ENCODE assay signal across 8 cellular contexts in the genomic region with DNA sequence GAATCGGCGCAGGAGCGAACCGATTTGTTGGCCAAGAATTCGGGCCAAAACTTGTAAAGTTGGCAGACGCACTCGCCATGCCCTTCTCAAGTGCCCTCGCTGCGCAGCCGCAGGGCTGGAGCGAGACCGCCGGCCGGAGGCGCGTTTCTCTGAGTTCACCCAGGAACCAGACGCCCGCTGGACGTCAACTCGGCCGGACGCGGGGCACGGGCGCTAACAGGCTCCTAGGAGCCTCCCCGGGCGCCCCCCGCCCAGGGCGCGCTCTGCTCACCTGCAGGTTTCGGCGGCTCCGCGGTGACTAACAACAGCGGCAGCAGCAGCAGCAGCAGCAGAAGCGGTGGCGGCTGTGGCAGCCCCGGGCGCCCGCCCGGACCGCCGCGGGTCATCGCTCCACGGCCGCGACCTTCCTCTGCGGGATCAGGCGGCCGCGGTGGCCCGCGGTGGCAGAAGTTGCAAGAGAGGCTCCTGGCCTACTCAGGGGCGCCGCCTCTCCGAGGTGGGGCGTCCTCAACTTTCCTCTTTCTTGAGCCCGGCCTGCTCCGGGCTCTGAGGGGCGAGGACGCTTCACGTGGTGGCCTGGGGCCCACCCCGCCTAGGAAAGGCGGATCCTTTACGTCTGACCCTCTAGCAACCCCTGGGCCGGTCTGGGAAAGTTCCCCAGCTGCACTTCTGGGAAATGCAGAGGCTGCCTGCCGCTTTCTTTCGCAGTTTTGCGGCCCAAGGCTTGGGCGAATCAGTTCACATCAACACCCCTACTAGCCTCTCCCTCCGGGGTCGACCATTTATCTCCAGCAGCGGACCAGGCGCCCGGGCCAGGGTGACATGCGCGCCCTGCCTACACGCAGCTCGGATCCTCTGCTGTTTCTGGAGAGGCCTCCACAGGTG. TPM values are rescaled to one million over a fixed set of nuclear protein-coding genes. Genes with fewer than 3 reads are reported as not detected.
A peak's percentile ranks its signal among the peaks of the same experiment; 100 is the strongest.
DNase-seq lines count a peak whose midpoint lies in the region; ATAC-seq and TF ChIP-seq lines count a peak whose summit lies in the region.

A gene with protein sequence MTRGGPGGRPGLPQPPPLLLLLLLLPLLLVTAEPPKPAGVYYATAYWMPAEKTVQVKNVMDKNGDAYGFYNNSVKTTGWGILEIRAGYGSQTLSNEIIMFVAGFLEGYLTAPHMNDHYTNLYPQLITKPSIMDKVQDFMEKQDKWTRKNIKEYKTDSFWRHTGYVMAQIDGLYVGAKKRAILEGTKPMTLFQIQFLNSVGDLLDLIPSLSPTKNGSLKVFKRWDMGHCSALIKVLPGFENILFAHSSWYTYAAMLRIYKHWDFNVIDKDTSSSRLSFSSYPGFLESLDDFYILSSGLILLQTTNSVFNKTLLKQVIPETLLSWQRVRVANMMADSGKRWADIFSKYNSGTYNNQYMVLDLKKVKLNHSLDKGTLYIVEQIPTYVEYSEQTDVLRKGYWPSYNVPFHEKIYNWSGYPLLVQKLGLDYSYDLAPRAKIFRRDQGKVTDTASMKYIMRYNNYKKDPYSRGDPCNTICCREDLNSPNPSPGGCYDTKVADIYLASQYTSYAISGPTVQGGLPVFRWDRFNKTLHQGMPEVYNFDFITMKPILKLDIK (minus strand): TSS at position 573 of the 885 bp plus-strand sequence. CDS start 187 bp downstream, at position 386.

- TF ChIP-seq RAD21 in SK-N-SH (IDR thresholded peaks at IDR 0.05; ENCODE audit: low read length): no peak

- H3K9ac ChIP-seq in ES-I3 (ENCODE audit: low read depth, low read length) (peak within 1 kb of the TSS; percentile 63), SK-N-SH (no peak within 1 kb of the TSS), fibroblast of lung (ENCODE audit: insufficient read depth, low read length) (no peak within 1 kb of the TSS), mucosa of stomach (ENCODE audit: low read length) (peak within 1 kb of the TSS; percentile 81)

- CTCF ChIA-PET in SK-N-SH (lab: Yijun Ruan, JAX): no interaction called here

- no peak for TF ChIP-seq EP300 in SK-N-SH (IDR thresholded peaks at IDR 0.05; ENCODE audit: borderline replicate concordance in 1 of 2, low read depth in 1 of 2, low read length in 1 of 2)
- TF ChIP-seq EP300 in transverse colon (IDR thresholded peaks at IDR 0.05; ENCODE audit: low read depth): no peak

- H3K79me2 ChIP-seq in SK-N-SH (ENCODE audit: insufficient read depth): no peaks in the 10 kb centered on the region
- no peaks in the 10 kb centered on the region for H3K79me2 ChIP-seq in fibroblast of lung (ENCODE audit: control insufficient read depth, insufficient read depth, low read length)

- in situ Hi-C loops in transverse colon (cut with MboI; ENCODE audit: low pct_ligation_motif_present in 1 of 4, low pct_unique_long_range_greater_than_20kb in 1 of 4, low sequenced_read_pairs in 3 of 4): no loop called here

- WGBS in SK-N-SH (ENCODE audit: low lambda C conversion rate): 62% methylated on average over 16 of the region's 80 CpGs
- WGBS in transverse colon (ENCODE audit: low coverage in 1 of 2), 2 donors: 9% methylated on average over 71 of the region's 80 CpGs; no CpG with 5 or more reads in 1 of the 2 donors

- H3K4me1 ChIP-seq in ES-I3 (ENCODE audit: insufficient read depth, low read length): 0 out of 2 replicates have a peak, but pooled peaks cover 4% of the 10 kb centered on the region
- H3K4me1 ChIP-seq in SK-N-SH (ENCODE audit: control insufficient read depth in 1 of 2, insufficient read depth in 2 of 2, low read depth in 1 of 2, low read length in 1 of 2): no peaks in the 10 kb centered on the region; a peak in 1 of 4 replicates
- no peaks in the 10 kb centered on the region for H3K4me1 ChIP-seq in fibroblast of lung (ENCODE audit: control insufficient read depth, extremely low read depth, insufficient read depth, low read length)
- H3K4me1 ChIP-seq in mucosa of stomach (ENCODE audit: control insufficient read depth, insufficient read depth, low read length): peaks cover 27% of the 10 kb centered on the region
- H3K4me1 ChIP-seq in transverse colon: peaks cover 0 to 37% (median 14%) of the 10 kb centered on the region in 4 donors

- TF ChIP-seq POLR2A in transverse colon (IDR thresholded peaks at IDR 0.05): peak; percentile 74

- POLR2A ChIA-PET in SK-N-SH (lab: Yijun Ruan, JAX): no interaction called here

- H3K9me2 ChIP-seq in SK-N-SH: no peaks in the 10 kb centered on the region

- DNase-seq in SK-N-SH (peak; percentile 57), fibroblast of lung (ENCODE audit: low read depth in 2 of 2) (peak; percentile 41 to 50), transverse colon (peak; percentile 71), HCEC 1CT (no peak)

- ATAC-seq in GM21723 (IDR thresholded peaks at IDR 0.05; ENCODE audit: unreplicated experiment) (peak; percentile 62), HG03469 (IDR thresholded peaks at IDR 0.05; ENCODE audit: unreplicated experiment) (no peak)

- intact Hi-C loops in transverse colon (cut with DNase I; ENCODE audit: low total_unique reads): loop anchor here (5.0 kb wide), 1 partner anchor 620 kb away; no protein-coding TSS in a partner anchor

- H3F3A ChIP-seq in SK-N-SH (replicated peaks; ENCODE audit: insufficient read depth): no peaks in the 10 kb centered on the region

- H3K27ac ChIP-seq in SK-N-SH (ENCODE audit: low read depth in 2 of 2, low read length in 1 of 2) (no peak within 1 kb of the TSS), fibroblast of lung (ENCODE audit: insufficient read depth, low read length) (no peak within 1 kb of the TSS), transverse colon (peak within 1 kb of the TSS; percentile 72 to 92 (median 86))

- TF ChIP-seq CTCF in SK-N-SH (IDR thresholded peaks at IDR 0.05): no peak
- no peak for TF ChIP-seq CTCF in fibroblast of lung (conservative IDR thresholded peaks at IDR 0.05 in 1 of 2, IDR thresholded peaks at IDR 0.05 in 1 of 2; ENCODE audit: low read depth in 1 of 2, low read length in 2 of 2)
- TF ChIP-seq CTCF in transverse colon (IDR thresholded peaks at IDR 0.05): no peak

- no peaks in the 10 kb centered on the region for H3K36me3 ChIP-seq in ES-I3 (ENCODE audit: insufficient read depth, low read length)
- H3K36me3 ChIP-seq in SK-N-SH (replicated peaks in 1 of 2; ENCODE audit: control insufficient read depth in 1 of 2, insufficient read depth in 2 of 2, low read length in 1 of 2): no peaks in the 10 kb centered on the region
- no peaks in the 10 kb centered on the region for H3K36me3 ChIP-seq in fibroblast of lung (ENCODE audit: control insufficient read depth, insufficient read depth, low read length)
- no peaks in the 10 kb centered on the region for H3K36me3 ChIP-seq in mucosa of stomach (ENCODE audit: control insufficient read depth, insufficient read depth, low read length)
- no peaks in the 10 kb centered on the region for H3K36me3 ChIP-seq in transverse colon

- H3K27me3 ChIP-seq in SK-N-SH (ENCODE audit: insufficient read depth) (no peaks in the 10 kb centered on the region), fibroblast of lung (ENCODE audit: control insufficient read depth, insufficient read depth, low read length) (no peaks in the 10 kb centered on the region), mucosa of stomach (ENCODE audit: control insufficient read depth, insufficient read depth, low read length) (no peaks in the 10 kb centered on the region), transverse colon (no peaks in the 10 kb centered on the region)

- H3K9me3 ChIP-seq in ES-I3 (ENCODE audit: control insufficient read depth, insufficient read depth, low read length): no peaks in the 10 kb centered on the region
- no peaks in the 10 kb centered on the region for H3K9me3 ChIP-seq in SK-N-SH
- no peaks in the 10 kb centered on the region for H3K9me3 ChIP-seq in fibroblast of lung (ENCODE audit: control insufficient read depth, insufficient read depth, low read depth, low read length)
- H3K9me3 ChIP-seq in mucosa of stomach (ENCODE audit: control insufficient read depth, low read length): no peaks in the 10 kb centered on the region
- no peaks in the 10 kb centered on the region for H3K9me3 ChIP-seq in transverse colon

- no peak within 1 kb of the TSS for H2AFZ ChIP-seq in SK-N-SH (ENCODE audit: low read depth)
- peak within 1 kb of the TSS; percentile 26 for H2AFZ ChIP-seq in fibroblast of lung (ENCODE audit: low read length)

- no peaks in the 10 kb centered on the region for H4K20me1 ChIP-seq in SK-N-SH (ENCODE audit: insufficient read depth)
- H4K20me1 ChIP-seq in fibroblast of lung (ENCODE audit: control insufficient read depth, extremely low read depth, insufficient read depth, low read length): no peaks in the 10 kb centered on the region

- H3K4me2 ChIP-seq in SK-N-SH (no peak within 1 kb of the TSS), fibroblast of lung (ENCODE audit: extremely low read depth, insufficient read depth, low read length) (peak within 1 kb of the TSS; percentile 80)

- H3K4me3 ChIP-seq in SK-N-SH (ENCODE audit: low read depth in 2 of 2, low read length in 1 of 2) (peak within 1 kb of the TSS in 1 of 2 experiments; percentile 36; a peak in 2 of 4 replicates), fibroblast of lung (replicated peaks in 1 of 4; ENCODE audit: control extremely low read depth in 1 of 4, insufficient read depth in 1 of 4, low read depth in 3 of 4, low read length in 4 of 4) (peak within 1 kb of the TSS; percentile 19 to 49 (median 37)), mucosa of stomach (ENCODE audit: low read length) (peak within 1 kb of the TSS; percentile 57), transverse colon (peak within 1 kb of the TSS; percentile 48 to 68 (median 65))

TF ChIP-seq in SK-N-SH, 30 proteins besides CTCF, POLR2A, EP300 and RAD21:
- peak; percentile 27; the same call in 1 of the 2 replicates for TF ChIP-seq NRF1 (IDR thresholded peaks at IDR 0.05; ENCODE audit: low read depth, low read length)
- TF ChIP-seq TEAD4 (IDR thresholded peaks at IDR 0.05; ENCODE audit: borderline replicate concordance, insufficient read depth): no peak

RNA-seq across cellular contexts. Expression of the gene that starts here (rescaled TPM):
- polyA plus RNA-seq in SK-N-SH (2012; rRNA removed): 0.03 and 0.10 TPM in 2 replicates
- 0.09 TPM in 1 of 2 replicates, not detected in the other for polyA plus RNA-seq in SK-N-SH (2012; cell fraction: cytosol; rRNA removed)
- polyA plus RNA-seq in SK-N-SH (2012; cell fraction: nucleus; rRNA removed): not detected in 2 replicates
- 5.1 and 5.4 TPM in 2 replicates for total RNA-seq in fibroblast of lung
- 0.76 and 1.2 TPM in 2 replicates for polyA plus RNA-seq in fibroblast of lung
- polyA plus RNA-seq in fibroblast of lung (2012): 0.28 and 1.4 TPM in 2 replicates
- polyA minus RNA-seq in fibroblast of lung (ENCODE audit: low replicate concordance): not detected in 2 replicates
- total RNA-seq in transverse colon: 10 to 100 TPM; 30.8 to 74.6 (median 40.4) TPM

Comparison
In these comparisons a context has a peak if more than half of its experiments do, and no peak if none do; other contexts are left out.
1. Peak in DNase-seq in SK-N-SH; RNA of the gene not detected or under 1 TPM.
2. H3K9ac ChIP-seq: peak in ES-I3 (single experiment) and mucosa of stomach (single experiment); none in SK-N-SH (single experiment) and fibroblast of lung (single experiment).
3. H3K27ac ChIP-seq: peak in transverse colon (4 of 4); none in SK-N-SH (0 of 2) and fibroblast of lung (single experiment).